ENCODE assay signal across 2 cellular contexts in the genomic region with DNA sequence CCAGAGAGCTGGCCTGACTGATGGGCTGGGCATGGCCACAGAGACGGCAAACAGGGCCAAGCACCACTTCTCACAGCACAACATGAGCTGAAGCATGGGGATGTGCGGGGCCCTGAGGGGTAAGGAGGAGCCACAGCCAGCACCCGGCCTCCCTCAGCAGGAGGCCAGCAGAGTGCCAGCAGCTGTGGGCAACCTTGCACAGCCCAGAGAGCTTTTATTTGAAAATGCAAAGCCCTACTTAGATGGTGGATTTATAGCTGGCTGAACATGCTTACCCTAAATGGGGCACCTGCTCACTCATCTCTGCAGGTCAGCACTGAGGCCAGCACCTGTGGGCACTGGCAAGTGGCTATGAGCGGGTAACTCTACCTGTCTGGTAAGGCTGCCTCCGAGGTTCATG.
TF ChIP-seq lines count a peak whose summit lies in the region.

No MANE protein-coding gene starts in this region.

TF ChIP-seq in HEK293, 187 proteins besides CTCF, POLR2A, EP300 and RAD21 (continued from another document):
- TF ChIP-seq ZNF488 (tag by site-specific recombination; IDR thresholded peaks at IDR 0.05) (no peak), ZIC2 (tag by site-specific recombination; IDR thresholded peaks at IDR 0.05) (peak; percentile 56)

TF ChIP-seq in HepG2, 621 proteins besides CTCF, POLR2A, EP300 and RAD21 (continued from another document):
- TF ChIP-seq, protein P1, sequence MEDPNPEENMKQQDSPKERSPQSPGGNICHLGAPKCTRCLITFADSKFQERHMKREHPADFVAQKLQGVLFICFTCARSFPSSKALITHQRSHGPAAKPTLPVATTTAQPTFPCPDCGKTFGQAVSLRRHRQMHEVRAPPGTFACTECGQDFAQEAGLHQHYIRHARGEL (CRISPR knock-in tag; IDR thresholded peaks at IDR 0.05) = no peak
- no peak for TF ChIP-seq KLF12 (CRISPR knock-in tag; IDR thresholded peaks at IDR 0.05; ENCODE audit: borderline replicate concordance)
- TF ChIP-seq, protein P2, sequence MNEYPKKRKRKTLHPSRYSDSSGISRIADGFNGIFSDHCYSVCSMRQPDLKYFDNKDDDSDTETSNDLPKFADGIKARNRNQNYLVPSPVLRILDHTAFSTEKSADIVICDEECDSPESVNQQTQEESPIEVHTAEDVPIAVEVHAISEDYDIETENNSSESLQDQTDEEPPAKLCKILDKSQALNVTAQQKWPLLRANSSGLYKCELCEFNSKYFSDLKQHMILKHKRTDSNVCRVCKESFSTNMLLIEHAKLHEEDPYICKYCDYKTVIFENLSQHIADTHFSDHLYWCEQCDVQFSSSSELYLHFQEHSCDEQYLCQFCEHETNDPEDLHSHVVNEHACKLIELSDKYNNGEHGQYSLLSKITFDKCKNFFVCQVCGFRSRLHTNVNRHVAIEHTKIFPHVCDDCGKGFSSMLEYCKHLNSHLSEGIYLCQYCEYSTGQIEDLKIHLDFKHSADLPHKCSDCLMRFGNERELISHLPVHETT (CRISPR knock-in tag; conservative IDR thresholded peaks at IDR 0.05) = no peak
- TF ChIP-seq ZNF549 (CRISPR knock-in tag; IDR thresholded peaks at IDR 0.05) = no peak
- TF ChIP-seq RFXAP (CRISPR knock-in tag; IDR thresholded peaks at IDR 0.05; ENCODE audit: borderline replicate concordance) = no peak
- no peak for TF ChIP-seq ZNF781 (CRISPR knock-in tag; IDR thresholded peaks at IDR 0.05; ENCODE audit: borderline replicate concordance, not compliant biosample characterization)
- TF ChIP-seq, protein P3, sequence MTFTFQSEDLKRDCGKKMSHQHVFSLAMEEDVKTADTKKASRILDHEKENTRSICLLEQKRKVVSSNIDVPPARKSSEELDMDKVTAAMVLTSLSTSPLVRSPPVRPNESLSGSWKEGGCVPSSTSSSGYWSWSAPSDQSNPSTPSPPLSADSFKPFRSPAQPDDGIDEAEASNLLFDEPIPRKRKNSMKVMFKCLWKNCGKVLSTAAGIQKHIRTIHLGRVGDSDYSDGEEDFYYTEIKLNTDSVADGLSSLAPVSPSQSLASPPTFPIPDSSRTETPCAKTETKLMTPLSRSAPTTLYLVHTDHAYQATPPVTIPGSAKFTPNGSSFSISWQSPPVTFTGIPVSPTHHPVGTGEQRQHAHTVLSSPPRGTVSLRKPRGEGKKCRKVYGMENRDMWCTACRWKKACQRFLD (CRISPR knock-in tag; IDR thresholded peaks at IDR 0.05; ENCODE audit: borderline replicate concordance) = no peak
- no peak for TF ChIP-seq SSRP1 (CRISPR knock-in tag; IDR thresholded peaks at IDR 0.05)
- TF ChIP-seq PAWR (CRISPR knock-in tag; IDR thresholded peaks at IDR 0.05; ENCODE audit: borderline replicate concordance) = no peak
- TF ChIP-seq SALL2 (CRISPR knock-in tag; IDR thresholded peaks at IDR 0.05) = no peak
- no peak for TF ChIP-seq ZNF143 (CRISPR knock-in tag; IDR thresholded peaks at IDR 0.05)
- no peak for TF ChIP-seq BRCA1 (CRISPR knock-in tag; IDR thresholded peaks at IDR 0.05)
- no peak for TF ChIP-seq NCOA2 (CRISPR knock-in tag; IDR thresholded peaks at IDR 0.05)
